ENCODE assay signal across 18 cellular contexts in genomic region chr6:52019851-52020250, GRCh38.
DNase-seq lines count a peak whose midpoint lies in the region; ATAC-seq and TF ChIP-seq lines count a peak whose summit lies in the region.
"Had no signal": no experiment of that assay in that cellular context is flagged by ENCODE, and none has a peak within 500 bp of the region (broad histone marks: within the 10 kb centered on the region; RNA-seq: fewer than 3 reads in every experiment).

No MANE protein-coding gene starts in this region.

- intact Hi-C loops in right lobe of liver (cut with DNase I), result loop anchor here in 1 of 2 donors (10.0 kb wide), 1 partner anchor 165 kb away; no protein-coding TSS in a partner anchor
- intact Hi-C loops in CD8-positive, alpha-beta T cell (cut with DNase I, micrococcal nuclease), result loop anchor here (2.0 to 10.0 kb wide), 4 partner anchors 165 to 1885 kb away; partner anchors contain the start of gene TFAP2B (in 1 of the 2)
- intact Hi-C loops in left ventricle myocardium inferior (cut with micrococcal nuclease), result loop anchor here (10.0 kb wide), 1 partner anchor 165 kb away; no protein-coding TSS in a partner anchor

- CTCF ChIA-PET in CD8-positive, alpha-beta T cell (lab: Charles Lee), result interaction anchor here (0.9 to 1.6 kb wide), 3 partner anchors 10 to 1201 kb away, joined by 3 to 6 read pairs (median 3); partner anchors contain the start of gene TFAP2B

- H3K27me3 Mint-ChIP-seq in CD8-positive, alpha-beta T cell (ENCODE audit: low read depth), result peaks cover 15% of the 10 kb centered on the region

- H3K9me3 ChIP-seq in SK-N-MC (ENCODE audit: low read depth, low read length) (no peaks in the 10 kb centered on the region), right lobe of liver (no peaks in the 10 kb centered on the region), left ventricle myocardium inferior (replicated peaks) (no peaks in the 10 kb centered on the region)
- H3K9me3 ChIP-seq in CD8-positive, alpha-beta T cell (ENCODE audit: low read length), result no peaks in the 10 kb centered on the region
- H3K9me3 ChIP-seq: BLaER1 had no signal

- no peak for TF ChIP-seq CTCF in right lobe of liver (IDR thresholded peaks at IDR 0.05)
- no peak for TF ChIP-seq CTCF in CD8-positive, alpha-beta T cell (IDR thresholded peaks at IDR 0.05)
- no peak for TF ChIP-seq CTCF in left ventricle myocardium inferior (IDR thresholded peaks at IDR 0.05; ENCODE audit: borderline replicate concordance)

- no peaks in the 10 kb centered on the region for H3K9me3 Mint-ChIP-seq in CD8-positive, alpha-beta T cell
- H3K9me3 Mint-ChIP-seq: CD8-positive, alpha-beta memory T cell had no signal

- peak; percentile 66 for ATAC-seq in left lobe of liver
- ATAC-seq in right lobe of liver, result peak; percentile 51 to 66 (median 56)
- no peak for ATAC-seq in CD8-positive, alpha-beta T cell

- no peaks in the 10 kb centered on the region for H3K36me3 Mint-ChIP-seq in CD8-positive, alpha-beta T cell
- H3K36me3 Mint-ChIP-seq: CD4-positive, CD25-positive, alpha-beta regulatory T cell; CD8-positive, alpha-beta memory T cell had no signal

- H3K27ac ChIP-seq in SK-N-MC (peak overlapping the region; percentile 86), right lobe of liver (peak overlapping the region in 2 of 3 donors; percentile 13 to 71), left ventricle myocardium inferior (replicated peaks) (no peak overlapping the region)
- no peak overlapping the region for H3K27ac ChIP-seq in CD8-positive, alpha-beta T cell (ENCODE audit: low read depth, low read length)
- H3K27ac ChIP-seq: 22Rv1, BLaER1, C4-2B, GM23248 had no signal

- no peak overlapping the region for H3K4me3 Mint-ChIP-seq in CD8-positive, alpha-beta T cell
- H3K4me3 Mint-ChIP-seq: B cell; CD4-positive, CD25-positive, alpha-beta regulatory T cell; CD8-positive, alpha-beta memory T cell had no signal

- peak overlapping the region; percentile 39 for H3K4me3 ChIP-seq in SK-N-MC
- no peak overlapping the region for H3K4me3 ChIP-seq in right lobe of liver
- no peak overlapping the region for H3K4me3 ChIP-seq in CD8-positive, alpha-beta T cell (ENCODE audit: low read depth, low read length)
- no peak overlapping the region for H3K4me3 ChIP-seq in left ventricle myocardium inferior
- H3K4me3 ChIP-seq: BLaER1, GM23248 had no signal

- 10% methylated on average over 3 of the region's 3 CpGs for WGBS in right lobe of liver (ENCODE audit: insufficient coverage, low coverage, low lambda C conversion rate, missing lambda C conversion rate)

- H3K4me1 Mint-ChIP-seq in CD8-positive, alpha-beta T cell (ENCODE audit: low read depth), result no peaks in the 10 kb centered on the region
- H3K4me1 Mint-ChIP-seq: CD4-positive, CD25-positive, alpha-beta regulatory T cell; CD8-positive, alpha-beta memory T cell had no signal

- DNase-seq in SK-N-MC (ENCODE audit: low read depth, low spot score), result no peak
- no peak for DNase-seq in left lobe of liver (ENCODE audit: low spot score)
- no peak for DNase-seq in right lobe of liver
- no peak for DNase-seq in CD8-positive, alpha-beta T cell
- no peak for DNase-seq in stimulated activated CD4-positive, alpha-beta T cell treated with anti-CD3 and anti-CD28 coated beads, Interleukin-4, amount 100 ng/mL, for 4 hours
- no peak for DNase-seq in left ventricle myocardium inferior
- DNase-seq: CD4-positive, CD25-positive, alpha-beta regulatory T cell; CD8-positive, alpha-beta memory T cell; DMS53; DMS79 treated with DMSO at 0.1 percent for 48 hours; GF-D8; GM23248; H7; HCEC 1CT had no signal

- no peak for TF ChIP-seq POLR2A in right lobe of liver (IDR thresholded peaks at IDR 0.05)

- H3K4me1 ChIP-seq in right lobe of liver, result peaks cover 0 to 32% (median 4%) of the 10 kb centered on the region in 4 donors
- H3K4me1 ChIP-seq in CD8-positive, alpha-beta T cell (ENCODE audit: insufficient read depth, low read length), result no peaks in the 10 kb centered on the region
- H3K4me1 ChIP-seq in left ventricle myocardium inferior, result no peaks in the 10 kb centered on the region
- H3K4me1 ChIP-seq: BLaER1 had no signal

- peak overlapping the region; percentile 72 for H3K9ac ChIP-seq in SK-N-MC (ENCODE audit: insufficient read length)
- H3K9ac ChIP-seq: BLaER1, GM23248 had no signal

- H3K36me3 ChIP-seq in SK-N-MC (ENCODE audit: insufficient read depth, low read length) (peaks cover 3% of the 10 kb centered on the region; the same call in 1 of the 2 replicates), right lobe of liver (no peaks in the 10 kb centered on the region), left ventricle myocardium inferior (no peaks in the 10 kb centered on the region)
- H3K36me3 ChIP-seq in CD8-positive, alpha-beta T cell (ENCODE audit: insufficient read depth, low read length), result no peaks in the 10 kb centered on the region
- H3K36me3 ChIP-seq: BLaER1 had no signal

- POLR2A ChIA-PET in CD8-positive, alpha-beta T cell (lab: Charles Lee), result no interaction called here

- H3K27me3 ChIP-seq in right lobe of liver (no peaks in the 10 kb centered on the region), left ventricle myocardium inferior (ENCODE audit: low read depth) (peaks cover 37% of the 10 kb centered on the region)
- no peaks in the 10 kb centered on the region for H3K27me3 ChIP-seq in CD8-positive, alpha-beta T cell (ENCODE audit: insufficient read depth, low read length)
- H3K27me3 ChIP-seq: BLaER1 had no signal

- H3K27ac Mint-ChIP-seq in CD8-positive, alpha-beta T cell, result no peak overlapping the region
- H3K27ac Mint-ChIP-seq: B cell; CD8-positive, alpha-beta memory T cell had no signal

Comparison
In these comparisons a context has a peak if more than half of its experiments do, and no peak if none do; other contexts are left out.
1. H3K27ac ChIP-seq: peak in SK-N-MC (single experiment) and right lobe of liver (2 of 3); none in CD8-positive, alpha-beta T cell (single experiment) and left ventricle myocardium inferior (single experiment).